Comparison of ENCODE assay signal across 8 cellular contexts in the genomic region with DNA sequence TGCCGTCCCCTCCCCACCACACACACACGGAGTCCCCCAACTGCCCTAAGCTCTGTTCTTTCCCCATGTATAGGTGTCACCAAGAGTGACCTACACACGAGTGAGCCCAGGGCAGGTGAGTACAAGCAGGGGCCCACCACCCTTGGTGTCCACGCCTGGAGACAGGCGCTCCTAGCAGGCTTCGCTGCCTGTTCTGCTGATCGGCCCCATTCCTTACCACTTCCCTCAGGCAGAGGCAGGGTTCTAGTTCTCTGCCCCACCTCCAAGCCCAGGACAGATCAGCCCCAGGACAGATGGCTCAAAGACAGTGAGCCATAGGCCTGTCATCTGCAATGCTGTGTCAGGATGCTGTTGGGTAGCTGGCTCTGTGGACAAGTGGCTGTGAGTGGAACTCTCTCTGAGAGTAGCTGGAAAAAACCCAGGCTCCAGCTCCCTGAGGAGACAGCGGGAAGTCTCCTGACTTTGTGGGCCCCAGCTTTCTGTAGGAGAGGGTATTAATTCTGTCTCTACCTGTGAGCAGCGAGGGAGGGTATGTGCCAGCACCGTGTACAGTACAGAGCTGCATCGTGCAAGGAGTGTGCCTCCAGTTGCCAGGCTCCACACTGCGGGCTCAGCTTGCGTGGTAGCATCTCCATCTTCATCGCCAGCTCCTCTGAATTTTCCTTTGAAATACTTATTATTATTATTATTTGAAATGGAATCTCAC. TPM values are rescaled to one million over a fixed set of nuclear protein-coding genes. Genes with fewer than 3 reads are reported as not detected.
DNase-seq lines count a peak whose midpoint lies in the region; ATAC-seq and TF ChIP-seq lines count a peak whose summit lies in the region.

No MANE protein-coding gene starts in this region.

- no peaks in the 10 kb centered on the region for H3K9me3 Mint-ChIP-seq in mesothelial cell of epicardium

- TF ChIP-seq CTCF in KMS-11 (conservative IDR thresholded peaks at IDR 0.05; ENCODE audit: low read depth, low read length): no peak
- TF ChIP-seq CTCF in breast epithelium (IDR thresholded peaks at IDR 0.05): no peak
- TF ChIP-seq CTCF in mesothelial cell of epicardium (IDR thresholded peaks at IDR 0.05; ENCODE audit: unreplicated experiment): no peak

- H3K4me1 ChIP-seq in KMS-11 (ENCODE audit: low read depth, poor library complexity, severe bottlenecking) (peaks cover 21% of the 10 kb centered on the region), breast epithelium (peaks cover 8 to 11% of the 10 kb centered on the region in 2 donors)

- no peaks in the 10 kb centered on the region for H4K20me1 ChIP-seq in KMS-11 (ENCODE audit: insufficient read depth)

- H3K36me3 Mint-ChIP-seq in mesothelial cell of epicardium: peaks cover 1% of the 10 kb centered on the region

- intact Hi-C loops in breast epithelium (cut with DNase I; ENCODE audit: low total_unique reads): no loop called here

- H3K27me3 Mint-ChIP-seq in mesothelial cell of epicardium (ENCODE audit: low read depth): peaks cover 19% of the 10 kb centered on the region

- peak overlapping the region; percentile 87 for H3K27ac Mint-ChIP-seq in mesothelial cell of epicardium

- TF ChIP-seq POLR2A in breast epithelium (IDR thresholded peaks at IDR 0.05): no peak

- peak overlapping the region; percentile 57; the same call in 1 of the 2 replicates for H3K9ac ChIP-seq in KMS-11

- H3K4me2 ChIP-seq in KMS-11: peak overlapping the region; percentile 83

- H3K27me3 ChIP-seq in KMS-11 (ENCODE audit: insufficient read depth, low read depth) (no peaks in the 10 kb centered on the region), breast epithelium (no peaks in the 10 kb centered on the region)

- peak; percentile 50 for DNase-seq in AG20443 (ENCODE audit: low spot score)
- DNase-seq in breast epithelium (ENCODE audit: low spot score in 2 of 2): peak in 1 of 2 donors; percentile 16
- peak in 1 of 2 experiments; percentile 29 for DNase-seq in mesothelial cell of epicardium (ENCODE audit: low spot score in 2 of 2, unreplicated experiment in 2 of 2)
- no peak for DNase-seq in putamen (ENCODE audit: low spot score)
- no peak for DNase-seq in NCI-H526 treated with DMSO at 0.1 percent for 48 hours (lab: John Stamatoyannopoulos, UW)

- H3K4me3 ChIP-seq in KMS-11 (IDR thresholded peaks at IDR 0.05; ENCODE audit: insufficient read depth, low read depth, low read length): no peak overlapping the region
- H3K4me3 ChIP-seq in breast epithelium: peak overlapping the region; percentile 65 to 87 (median 74)

- no peaks in the 10 kb centered on the region for H3K9me3 ChIP-seq in breast epithelium

- ATAC-seq in GM19351 (IDR thresholded peaks at IDR 0.05; ENCODE audit: unreplicated experiment): no peak
- ATAC-seq in HG02610 (IDR thresholded peaks at IDR 0.05; ENCODE audit: unreplicated experiment): no peak

- peaks cover 6% of the 10 kb centered on the region; the same call in 1 of the 2 replicates for H3K79me2 ChIP-seq in KMS-11 (ENCODE audit: insufficient read depth, low read depth)

- H3K4me1 Mint-ChIP-seq in mesothelial cell of epicardium: peaks cover 31% of the 10 kb centered on the region

- peak overlapping the region; percentile 81 for H3K4me3 Mint-ChIP-seq in mesothelial cell of epicardium

- H3K36me3 ChIP-seq in KMS-11 (ENCODE audit: insufficient read depth) (no peaks in the 10 kb centered on the region), breast epithelium (peaks cover 2% of the 10 kb centered on the region)

- H2AFZ ChIP-seq in KMS-11 (ENCODE audit: low read depth): peak overlapping the region; percentile 97; the same call in 1 of the 2 replicates

- no peak overlapping the region for H3K27ac ChIP-seq in KMS-11
- H3K27ac ChIP-seq in breast epithelium: peak overlapping the region; percentile 91

RNA-seq across cellular contexts. Expression of gene TP53I13, which starts 0.9 kb away (rescaled TPM):
- total RNA-seq in breast epithelium (100 to 1,000 TPM in 1 of 3 donors, 10 to 100 TPM in 2; 34.1 to 114 (median 56.0) TPM), mesothelial cell of epicardium (29.9 to 31.2 TPM (median 30.2 TPM) in 3 replicates)

RNA-seq across cellular contexts. Expression of gene ABHD15, which starts 2.6 kb away (rescaled TPM):
- total RNA-seq in breast epithelium (10 to 100 TPM in 1 of 3 donors, 1 to 10 TPM in 2; 7.9 to 29.3 (median 9.8) TPM), mesothelial cell of epicardium (5.2 to 6.1 TPM (median 5.7 TPM) in 3 replicates)

RNA-seq across cellular contexts. Expression of gene GIT1, which starts 20.1 kb away (rescaled TPM):
- total RNA-seq in breast epithelium (10 to 100 TPM; 28.5 to 41.3 (median 31.2) TPM), mesothelial cell of epicardium (99.0 to 110 TPM (median 108 TPM) in 3 replicates)

RNA-seq across cellular contexts. Expression of gene ANKRD13B, which starts 23.5 kb away (rescaled TPM):
- 10 to 100 TPM in 1 of 3 donors, 1 to 10 TPM in 2; 8.5 to 13.0 (median 9.2) TPM for total RNA-seq in breast epithelium
- total RNA-seq in mesothelial cell of epicardium: 51.7 to 52.7 TPM (median 52.6 TPM) in 3 replicates

RNA-seq across cellular contexts. Expression of gene CORO6, which starts 53.3 kb away (rescaled TPM):
- 10 to 100 TPM in 2 of 3 donors, 1 to 10 TPM in 1; 6.6 to 21.3 (median 16.8) TPM for total RNA-seq in breast epithelium
- total RNA-seq in mesothelial cell of epicardium: 3.4 to 3.8 TPM (median 3.4 TPM) in 3 replicates
